In genomic region chr9:33165263-33166151, GRCh38 we compare ENCODE assay signal across 8 cellular contexts. TPM values are rescaled to one million over a fixed set of nuclear protein-coding genes. Genes with fewer than 3 reads are reported as not detected.
A peak's percentile ranks its signal among the peaks of the same experiment; 100 is the strongest.
DNase-seq lines count a peak whose midpoint lies in the region; ATAC-seq and TF ChIP-seq lines count a peak whose summit lies in the region.

No MANE protein-coding gene starts in this region.

- H3K79me2 ChIP-seq in mesendoderm (ENCODE audit: control insufficient read depth, insufficient read depth, low read length): peaks cover 15% of the 10 kb centered on the region

- H4K5ac ChIP-seq in mesendoderm (ENCODE audit: low read length): no peak overlapping the region

- H3K9ac ChIP-seq in mesendoderm (ENCODE audit: low read length): peak overlapping the region; percentile 87

- peak overlapping the region; percentile 95 for H3K4me3 ChIP-seq in coronary artery
- no peak overlapping the region for H3K4me3 ChIP-seq in mesendoderm (ENCODE audit: low read length)

- peaks cover 15% of the 10 kb centered on the region for H3K4me1 ChIP-seq in mesendoderm (ENCODE audit: control insufficient read depth, low read depth, low read length)

- H4K8ac ChIP-seq in mesendoderm (ENCODE audit: low read depth, low read length): no peak overlapping the region

- peak; percentile 33 for DNase-seq in activated naive CD4-positive, alpha-beta T cell treated with Interleukin-2 at 50 U/mL for 16 hours
- DNase-seq in activated naive CD4-positive, alpha-beta T cell (lab: John Stamatoyannopoulos, UW): no peak
- peak; percentile 82 for DNase-seq in coronary artery (ENCODE audit: low spot score)
- DNase-seq in mesendoderm: peak; percentile 69
- peak; percentile 66 for DNase-seq in ureter (ENCODE audit: low spot score)

- peak; percentile 75 for TF ChIP-seq POLR2A in Raji (IDR thresholded peaks at IDR 0.05; ENCODE audit: insufficient read depth, low read depth, low read length)

- H3K23ac ChIP-seq in mesendoderm (ENCODE audit: low read length): no peak overlapping the region

- no peak for TF ChIP-seq CTCF in coronary artery (IDR thresholded peaks at IDR 0.05)

- H2BK120ac ChIP-seq in mesendoderm (ENCODE audit: low read depth, low read length): no peak overlapping the region

- H3K79me1 ChIP-seq in mesendoderm (ENCODE audit: low read length): peaks cover 16% of the 10 kb centered on the region

- no peak overlapping the region for H3K18ac ChIP-seq in mesendoderm (ENCODE audit: low read length)

- no peak overlapping the region for H3K4ac ChIP-seq in mesendoderm (ENCODE audit: low read depth, low read length)

- WGBS in mesendoderm (ENCODE audit: extremely low coverage, insufficient coverage, low lambda C conversion rate): no CpG with 5 or more reads among the region's 10 CpGs

- H2AK5ac ChIP-seq in mesendoderm (ENCODE audit: low read length): no peak overlapping the region

- H3K27me3 ChIP-seq in mesendoderm (ENCODE audit: insufficient read depth, low read length, poor library complexity): no peaks in the 10 kb centered on the region

- peak overlapping the region; percentile 97 for H3K56ac ChIP-seq in mesendoderm (ENCODE audit: low read length)

- no peak overlapping the region for H2BK15ac ChIP-seq in mesendoderm (replicated peaks; ENCODE audit: low read depth)

- H3K4me2 ChIP-seq in mesendoderm (ENCODE audit: low read length): peak overlapping the region; percentile 77

- no peaks in the 10 kb centered on the region for H3K36me3 ChIP-seq in mesendoderm (ENCODE audit: control insufficient read depth, insufficient read depth, low read length)

- H3K27ac ChIP-seq in coronary artery (peak overlapping the region; percentile 99), mesendoderm (ENCODE audit: low read depth, low read length) (no peak overlapping the region)

- no peak overlapping the region for H2BK5ac ChIP-seq in mesendoderm (ENCODE audit: low read length)

- ATAC-seq in HG03103 (IDR thresholded peaks at IDR 0.05; ENCODE audit: low read depth, unreplicated experiment): peak; percentile 16
- no peak for ATAC-seq in GM19324 (IDR thresholded peaks at IDR 0.05; ENCODE audit: low FRiP score, unreplicated experiment)

RNA-seq across cellular contexts. Expression of gene B4GALT1, which starts 1.6 kb away (rescaled TPM):
- polyA plus RNA-seq in mesendoderm (2013, experiment 1 of 2): 16.0 TPM
- polyA plus RNA-seq in mesendoderm (2013, experiment 2 of 2): 15.4 TPM
- total RNA-seq in ureter: 107 TPM

Comparison
In these comparisons a context has a peak if more than half of its experiments do, and no peak if none do; other contexts are left out.
1. DNase-seq: peak in activated naive CD4-positive, alpha-beta T cell treated with Interleukin-2 at 50 U/mL for 16 hours (single experiment), coronary artery (single experiment), mesendoderm (single experiment) and ureter (single experiment); none in activated naive CD4-positive, alpha-beta T cell (0 of 4).